Comparison of ENCODE assay signal across 16 cellular contexts in genomic region chr5:56003179-56003578, GRCh38. TPM values are rescaled to one million over a fixed set of nuclear protein-coding genes. Genes with fewer than 3 reads are reported as not detected.
DNase-seq lines count a peak whose midpoint lies in the region; ATAC-seq and TF ChIP-seq lines count a peak whose summit lies in the region.
"Had no signal": no experiment of that assay in that cellular context is flagged by ENCODE, and none has a peak within 500 bp of the region (broad histone marks: within the 10 kb centered on the region; RNA-seq: fewer than 3 reads in every experiment).

No MANE protein-coding gene starts in this region.

- peaks cover 0 to 3% (median under 1%) of the 10 kb centered on the region in 4 donors for H3K9me3 ChIP-seq in sigmoid colon

- TF ChIP-seq CTCF in sigmoid colon (IDR thresholded peaks at IDR 0.05), result no peak

- H3K56ac ChIP-seq in mesendoderm (ENCODE audit: low read length), result no peak overlapping the region

- no peak for TF ChIP-seq POLR2A in sigmoid colon (IDR thresholded peaks at IDR 0.05)

- no peak for ATAC-seq in GM18519 (IDR thresholded peaks at IDR 0.05; ENCODE audit: low FRiP score, unreplicated experiment)
- ATAC-seq: naive thymus-derived CD4-positive, alpha-beta T cell; Right ventricle myocardium inferior; stimulated activated naive CD8-positive, alpha-beta T cell treated with anti-CD3 and anti-CD28 coated beads, Interleukin-15, Interleukin-2, amounts not matched to agents 100 U/mL and 50 U/mL, for 24 hours had no signal

- H4K8ac ChIP-seq in mesendoderm (ENCODE audit: low read depth, low read length), result no peak overlapping the region

- intact Hi-C loops in sigmoid colon (cut with DNase I), result no loop called here

- no peak overlapping the region for H4K5ac ChIP-seq in mesendoderm (ENCODE audit: low read length)

- no peak overlapping the region for H2BK120ac ChIP-seq in mesendoderm (ENCODE audit: low read depth, low read length)

- H3K23ac ChIP-seq in mesendoderm (ENCODE audit: low read length), result no peak overlapping the region

- no peaks in the 10 kb centered on the region for H3K27me3 ChIP-seq in sigmoid colon
- no peaks in the 10 kb centered on the region for H3K27me3 ChIP-seq in mesendoderm (ENCODE audit: insufficient read depth, low read length, poor library complexity)

- H3K18ac ChIP-seq in mesendoderm (ENCODE audit: low read length), result no peak overlapping the region

- no peaks in the 10 kb centered on the region for H3K79me1 ChIP-seq in mesendoderm (ENCODE audit: low read length)

- H3K27ac ChIP-seq in sigmoid colon, result peak overlapping the region in 3 of 4 donors; percentile 23 to 55 (median 43)
- H3K27ac ChIP-seq in mesendoderm (ENCODE audit: low read depth, low read length), result no peak overlapping the region

- no peak overlapping the region for H2AK5ac ChIP-seq in mesendoderm (ENCODE audit: low read length)

- H3K4me3 ChIP-seq in sigmoid colon (no peak overlapping the region), mesendoderm (ENCODE audit: low read length) (no peak overlapping the region)

- H3K79me2 ChIP-seq in mesendoderm (ENCODE audit: control insufficient read depth, insufficient read depth, low read length), result no peaks in the 10 kb centered on the region

- TF ChIP-seq EP300 in sigmoid colon (IDR thresholded peaks at IDR 0.05), result no peak

- peaks cover 0 to 6% (median 0%) of the 10 kb centered on the region in 4 donors for H3K4me1 ChIP-seq in sigmoid colon
- no peaks in the 10 kb centered on the region for H3K4me1 ChIP-seq in mesendoderm (ENCODE audit: control insufficient read depth, low read depth, low read length)

- no peak overlapping the region for H2BK15ac ChIP-seq in mesendoderm (replicated peaks; ENCODE audit: low read depth)

- WGBS in sigmoid colon, 2 donors, result 16 to 57% methylated on average over 2 of the region's 2 CpGs
- WGBS in mesendoderm (ENCODE audit: extremely low coverage, insufficient coverage, low lambda C conversion rate), result no CpG with 5 or more reads among the region's 2 CpGs

- no peak overlapping the region for H3K9ac ChIP-seq in mesendoderm (ENCODE audit: low read length)

- H3K36me3 ChIP-seq in sigmoid colon (no peaks in the 10 kb centered on the region), mesendoderm (ENCODE audit: control insufficient read depth, insufficient read depth, low read length) (no peaks in the 10 kb centered on the region)

- no peak overlapping the region for H3K4me2 ChIP-seq in mesendoderm (ENCODE audit: low read length)

- no peak overlapping the region for H3K4ac ChIP-seq in mesendoderm (ENCODE audit: low read depth, low read length)

- no peak overlapping the region for H2BK5ac ChIP-seq in mesendoderm (ENCODE audit: low read length)

- DNase-seq in EH (ENCODE audit: low read depth) (peak; percentile 54), RPMI7951 (ENCODE audit: low read depth) (peak; percentile 46), fibroblast of gingiva (ENCODE audit: low read depth) (peak; percentile 92), sigmoid colon (no peak), mesendoderm (no peak)
- no peak for DNase-seq in activated CD8-positive, alpha-beta memory T cell treated with anti-CD3 and anti-CD28 coated beads, Interleukin-2, amount 50 U/mL, for 48 hours
- DNase-seq in stimulated activated naive CD4-positive, alpha-beta T cell (lab: John Stamatoyannopoulos, UW), result no peak
- DNase-seq: activated CD4-positive, CD25-positive, alpha-beta regulatory T cell treated with anti-CD3 and anti-CD28 coated beads, Interleukin-2, amount 50 U/mL, for 72 hours; activated naive CD4-positive, alpha-beta T cell treated with Interleukin-2 at 50 U/mL for 16 hours; COR-L47; effector CD4-positive, alpha-beta T cell; naive thymus-derived CD4-positive, alpha-beta T cell; NCI-H2107; stimulated activated naive CD8-positive, alpha-beta T cell treated with anti-CD3 and anti-CD28 coated beads, Interleukin-15, Interleukin-2, amounts not matched to agents 100 U/mL and 50 U/mL, for 24 hours had no signal

RNA-seq across cellular contexts. Expression of gene IL6ST, which starts 8.4 kb away (rescaled TPM):
- 124 and 136 TPM in 2 replicates for total RNA-seq in RPMI7951 (2014; rRNA removed; shearing (Covaris generic))
- 100 to 1,000 TPM; 206 to 373 (median 311) TPM for total RNA-seq in sigmoid colon
- 10 to 100 TPM in 2 of 3 donors, 1 to 10 TPM in 1; 7.4 to 37.6 (median 12.0) TPM for polyA plus RNA-seq in sigmoid colon
- 7.6 TPM for polyA plus RNA-seq in mesendoderm (2013, experiment 1 of 2)
- polyA plus RNA-seq in mesendoderm (2013, experiment 2 of 2), result 7.3 TPM

Comparison
In these comparisons a context has a peak if more than half of its experiments do, and no peak if none do; other contexts are left out.
1. DNase-seq: peak in EH (single experiment), RPMI7951 (single experiment) and fibroblast of gingiva (single experiment); none in sigmoid colon (single experiment), activated CD8-positive, alpha-beta memory T cell treated with anti-CD3 and anti-CD28 coated beads, Interleukin-2, amount 50 U/mL, for 48 hours (single experiment), mesendoderm (single experiment) and stimulated activated naive CD4-positive, alpha-beta T cell (0 of 6).